ENCODE assay signal across 15 cellular contexts in the genomic region with DNA sequence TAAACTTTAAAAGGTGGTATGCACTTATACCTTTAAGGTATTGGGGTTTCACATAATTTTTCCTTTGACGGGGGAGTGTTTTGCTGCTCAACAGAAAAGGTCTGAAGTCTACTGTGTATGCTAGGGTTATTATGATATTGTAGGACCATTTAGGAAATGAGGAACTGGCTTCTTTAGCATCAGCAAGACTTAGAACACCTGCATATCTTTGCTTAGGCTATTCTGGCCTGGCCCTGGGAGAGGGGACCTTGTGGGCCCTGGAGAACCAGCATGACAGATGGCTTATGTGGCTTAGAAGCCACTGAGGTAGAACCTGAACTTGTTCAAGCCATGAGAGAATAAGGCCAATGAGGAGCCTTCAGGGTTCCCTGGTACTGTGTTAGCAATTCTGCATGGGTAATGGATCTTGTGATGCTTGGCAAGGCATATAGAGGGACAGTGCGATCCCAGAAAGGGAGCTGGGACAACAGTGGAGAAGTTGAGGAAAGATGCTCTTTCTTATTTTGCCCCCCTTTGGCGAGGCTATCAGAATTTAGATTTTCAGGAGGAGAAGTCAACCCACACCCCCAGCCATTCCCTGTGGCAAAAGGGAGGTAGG. TPM values are rescaled to one million over a fixed set of nuclear protein-coding genes. Genes with fewer than 3 reads are reported as not detected.
A peak's percentile ranks its signal among the peaks of the same experiment; 100 is the strongest.
DNase-seq lines count a peak whose midpoint lies in the region; ATAC-seq and TF ChIP-seq lines count a peak whose summit lies in the region.
"Had no signal": no experiment of that assay in that cellular context is flagged by ENCODE, and none has a peak within 500 bp of the region (broad histone marks: within the 10 kb centered on the region; RNA-seq: fewer than 3 reads in every experiment).

No MANE protein-coding gene starts in this region.

- H3K4me1 Mint-ChIP-seq in activated naive CD8-positive, alpha-beta T cell (ENCODE audit: low read depth), result peaks cover 79% of the 10 kb centered on the region
- peaks cover 45 to 69% (median 57%) of the 10 kb centered on the region in 3 donors for H3K4me1 Mint-ChIP-seq in naive B cell

- peaks cover 34 to 44% (median 41%) of the 10 kb centered on the region in 11 experiments for H3K27me3 ChIP-seq in BLaER1 treated with 17β-estradiol and CSF1 and Interleukin-3, amounts not matched to agents 10 nM and 100 nM
- no peaks in the 10 kb centered on the region for H3K27me3 ChIP-seq in GM06990 (replicated peaks; ENCODE audit: control insufficient read depth, insufficient read depth, low read length)

- H3K4me3 ChIP-seq in BLaER1 treated with 17β-estradiol and CSF1 and Interleukin-3, amounts not matched to agents 10 nM and 100 nM, result no peak overlapping the region; a peak in 1 of 20 replicates
- no peak overlapping the region for H3K4me3 ChIP-seq in GM06990 (replicated peaks; ENCODE audit: low read depth, low read length)

- H3K9me3 ChIP-seq in BLaER1 treated with 17β-estradiol and CSF1 and Interleukin-3, amounts not matched to agents 10 nM and 100 nM (replicated peaks in 1 of 11), result peaks cover 0 to 20% (median 14%) of the 10 kb centered on the region in 11 experiments; a peak in 18 of 22 replicates
- H3K9me3 ChIP-seq: SK-N-SH had no signal

- peak overlapping the region; percentile 97 for H3K4me3 Mint-ChIP-seq in activated naive CD8-positive, alpha-beta T cell
- peak overlapping the region in 3 of 8 donors; percentile 21 to 56 (median 54) for H3K4me3 Mint-ChIP-seq in naive B cell

- DNase-seq in GM06990 (ENCODE audit: extremely low read depth, insufficient read length) (peak; percentile 22), naive B cell (no peak), HuH-7 (ENCODE audit: low spot score) (no peak), NCI-H146 (lab: John Stamatoyannopoulos, UW) (no peak)
- DNase-seq: activated CD4-positive, alpha-beta T cell treated with anti-CD3 and anti-CD28 coated beads for 4 hours; anterior cingulate cortex; COR-L47; GOT3; NCI-H1092 treated with DMSO at 0.1 percent for 48 hours; NCI-H69; SK-N-SH had no signal

- H3K36me3 Mint-ChIP-seq in activated naive CD8-positive, alpha-beta T cell, result peaks cover 33% of the 10 kb centered on the region
- no peaks in the 10 kb centered on the region for H3K36me3 Mint-ChIP-seq in naive B cell

- H3K27ac ChIP-seq in BLaER1 treated with 17β-estradiol and CSF1 and Interleukin-3, amounts not matched to agents 10 nM and 100 nM, result no peak overlapping the region

- TF ChIP-seq CTCF in GM06990 (IDR thresholded peaks at IDR 0.05; ENCODE audit: insufficient read depth, low read length, poor library complexity, severe bottlenecking), result no peak

- ATAC-seq in naive B cell (ENCODE audit: low read depth in 2 of 2) (peak in 1 of 2 donors; percentile 3), HG02798 (IDR thresholded peaks at IDR 0.05; ENCODE audit: poor library complexity, unreplicated experiment) (no peak)
- ATAC-seq: left lobe of liver had no signal

- H3K9ac ChIP-seq in BLaER1 treated with 17β-estradiol and CSF1 and Interleukin-3, amounts not matched to agents 10 nM and 100 nM, result no peak overlapping the region
- H3K9ac ChIP-seq: SK-N-SH had no signal

- peaks cover 0 to under 1% (median 0%) of the 10 kb centered on the region in 11 experiments; a peak in 1 of 22 replicates for H3K36me3 ChIP-seq in BLaER1 treated with 17β-estradiol and CSF1 and Interleukin-3, amounts not matched to agents 10 nM and 100 nM
- no peaks in the 10 kb centered on the region for H3K36me3 ChIP-seq in GM06990 (ENCODE audit: control insufficient read depth, insufficient read depth, low read length)

- peaks cover 0 to 11% (median 0%) of the 10 kb centered on the region in 11 experiments; a peak in 3 of 22 replicates for H4K20me1 ChIP-seq in BLaER1 treated with 17β-estradiol and CSF1 and Interleukin-3, amounts not matched to agents 10 nM and 100 nM

- peak overlapping the region; percentile 1 to 98 (median 19); a peak in 14 of 22 replicates for H3K4me2 ChIP-seq in BLaER1 treated with 17β-estradiol and CSF1 and Interleukin-3, amounts not matched to agents 10 nM and 100 nM
- H3K4me2 ChIP-seq: SK-N-SH had no signal

- H3K4me1 ChIP-seq in BLaER1 treated with 17β-estradiol and CSF1 and Interleukin-3, amounts not matched to agents 10 nM and 100 nM, result peaks cover 46 to 89% (median 63%) of the 10 kb centered on the region in 10 experiments

- H3K27ac Mint-ChIP-seq in activated naive CD8-positive, alpha-beta T cell, result peak overlapping the region; percentile 99
- peak overlapping the region in 4 of 6 donors; percentile 11 to 59 (median 41) for H3K27ac Mint-ChIP-seq in naive B cell

- no peaks in the 10 kb centered on the region for H3K9me3 Mint-ChIP-seq in activated naive CD8-positive, alpha-beta T cell (ENCODE audit: low read depth)
- H3K9me3 Mint-ChIP-seq in naive B cell, result no peaks in the 10 kb centered on the region

- H3K27me3 Mint-ChIP-seq in activated naive CD8-positive, alpha-beta T cell, result no peaks in the 10 kb centered on the region
- H3K27me3 Mint-ChIP-seq in naive B cell, result peaks cover 26 to 34% (median 26%) of the 10 kb centered on the region in 3 donors

RNA-seq across cellular contexts. Expression of a gene that starts 4.3 kb away (rescaled TPM):
- 1 to 10 TPM in 4 of 6 donors, under 1 TPM in 1, not detected in 1; 0.88 to 7.7 (median 2.5) TPM for polyA plus RNA-seq in naive B cell (ENCODE audit: low read depth in 6 of 6)
